ENCODE assay signal across 1 cellular context in genomic region chr21:36235058-36235582, GRCh38.
TF ChIP-seq lines count a peak whose summit lies in the region.

No MANE protein-coding gene starts in this region.

TF ChIP-seq in HepG2, 621 proteins besides CTCF, POLR2A, EP300 and RAD21 (continued from another document and continues in another):
- TF ChIP-seq KLF12 (CRISPR knock-in tag; IDR thresholded peaks at IDR 0.05; ENCODE audit: borderline replicate concordance), result no peak
- no peak for TF ChIP-seq U2AF1 (optimal IDR thresholded peaks at IDR 0.05; ENCODE audit: low read depth, low read length)
- TF ChIP-seq ZNF230 (CRISPR knock-in tag; IDR thresholded peaks at IDR 0.05), result no peak
- peak; percentile 54 for TF ChIP-seq ZFX (CRISPR knock-in tag; IDR thresholded peaks at IDR 0.05; ENCODE audit: low read depth)
- no peak for TF ChIP-seq RFX1 (IDR thresholded peaks at IDR 0.05)
- TF ChIP-seq ZNF33A (CRISPR knock-in tag; IDR thresholded peaks at IDR 0.05; ENCODE audit: borderline replicate concordance), result no peak
- TF ChIP-seq HMG20A (CRISPR knock-in tag; IDR thresholded peaks at IDR 0.05; ENCODE audit: borderline replicate concordance), result peak; percentile 99
- 0 out of 2 replicates have a peak, but pooled peaks have one; percentile 37 for TF ChIP-seq ELF1 (CRISPR knock-in tag; IDR thresholded peaks at IDR 0.05)
- peak; percentile 27; the same call in 1 of the 2 replicates for TF ChIP-seq ZNF687 (CRISPR knock-in tag; IDR thresholded peaks at IDR 0.05)
- TF ChIP-seq GLMP (CRISPR knock-in tag; IDR thresholded peaks at IDR 0.05; ENCODE audit: borderline replicate concordance), result no peak
- no peak for TF ChIP-seq TGIF2 (CRISPR knock-in tag; IDR thresholded peaks at IDR 0.05)
- TF ChIP-seq BCL3 (CRISPR knock-in tag; IDR thresholded peaks at IDR 0.05), result no peak
- TF ChIP-seq PLRG1 (conservative IDR thresholded peaks at IDR 0.05), result no peak
- TF ChIP-seq ZNF605 (CRISPR knock-in tag; IDR thresholded peaks at IDR 0.05), result peak; percentile 74; the same call in 1 of the 2 replicates
- peak; percentile 68; the same call in 1 of the 2 replicates for TF ChIP-seq NFKBIZ (CRISPR knock-in tag; IDR thresholded peaks at IDR 0.05)
- peak; percentile 93 for TF ChIP-seq ZNF331 (CRISPR knock-in tag; IDR thresholded peaks at IDR 0.05)
- TF ChIP-seq ATF6 (CRISPR knock-in tag; conservative IDR thresholded peaks at IDR 0.05), result no peak
- no peak for TF ChIP-seq ZNF563 (CRISPR knock-in tag; IDR thresholded peaks at IDR 0.05)
- TF ChIP-seq ZNF770 (CRISPR knock-in tag; IDR thresholded peaks at IDR 0.05), result peak; percentile 53; the same call in 1 of the 2 replicates
- no peak; the same call in 1 of the 2 replicates for TF ChIP-seq STAG1 (CRISPR knock-in tag; IDR thresholded peaks at IDR 0.05)
- TF ChIP-seq ZNF670 (CRISPR knock-in tag; IDR thresholded peaks at IDR 0.05; ENCODE audit: borderline replicate concordance), result no peak
- no peak for TF ChIP-seq THAP9 (CRISPR knock-in tag; IDR thresholded peaks at IDR 0.05; ENCODE audit: borderline replicate concordance)
- TF ChIP-seq ZC3H13 (CRISPR knock-in tag; IDR thresholded peaks at IDR 0.05), result no peak
- TF ChIP-seq CEBPB (IDR thresholded peaks at IDR 0.05; ENCODE audit: borderline replicate concordance, low read depth, low read length), result no peak
- peak; percentile 77 for TF ChIP-seq ARNTL (CRISPR knock-in tag; IDR thresholded peaks at IDR 0.05)
- TF ChIP-seq FOXM1 (CRISPR knock-in tag; IDR thresholded peaks at IDR 0.05), result no peak
- no peak for TF ChIP-seq GTF2F1 (IDR thresholded peaks at IDR 0.05; ENCODE audit: low read length)
- TF ChIP-seq CC2D1A (CRISPR knock-in tag; IDR thresholded peaks at IDR 0.05), result no peak
- peak; percentile 22 for TF ChIP-seq ZNF883 (CRISPR knock-in tag; IDR thresholded peaks at IDR 0.05; ENCODE audit: not compliant biosample characterization)
- peak; percentile 85 for TF ChIP-seq TCF7 (IDR thresholded peaks at IDR 0.05; ENCODE audit: low read depth)
- TF ChIP-seq ETS1 (CRISPR knock-in tag; IDR thresholded peaks at IDR 0.05), result no peak
- TF ChIP-seq MIER3 (CRISPR knock-in tag; IDR thresholded peaks at IDR 0.05; ENCODE audit: borderline replicate concordance), result peak; percentile 74; the same call in 1 of the 2 replicates
- TF ChIP-seq ZNF292 (CRISPR knock-in tag; IDR thresholded peaks at IDR 0.05; ENCODE audit: borderline replicate concordance, low read depth), result peak; percentile 61; the same call in 1 of the 2 replicates
- TF ChIP-seq ZNF619 (CRISPR knock-in tag; IDR thresholded peaks at IDR 0.05), result no peak
- TF ChIP-seq TAF1 (CRISPR knock-in tag; IDR thresholded peaks at IDR 0.05), result no peak
- peak; percentile 93 for TF ChIP-seq NCOA2 (CRISPR knock-in tag; IDR thresholded peaks at IDR 0.05)
- TF ChIP-seq ZNF564 (CRISPR knock-in tag; IDR thresholded peaks at IDR 0.05), result no peak
- TF ChIP-seq ZNF720 (CRISPR knock-in tag; IDR thresholded peaks at IDR 0.05), result no peak
- no peak for TF ChIP-seq ZNF234 (CRISPR knock-in tag; conservative IDR thresholded peaks at IDR 0.05)
- TF ChIP-seq TERF1 (CRISPR knock-in tag; IDR thresholded peaks at IDR 0.05), result no peak
- no peak for TF ChIP-seq ZNF891 (CRISPR knock-in tag; IDR thresholded peaks at IDR 0.05)
- TF ChIP-seq HDAC6 (IDR thresholded peaks at IDR 0.05; ENCODE audit: low read depth, low read length), result no peak
- 0 out of 2 replicates have a peak, but pooled peaks have one; percentile 25 for TF ChIP-seq KMT2A (CRISPR knock-in tag; IDR thresholded peaks at IDR 0.05)
- no peak for TF ChIP-seq AFF4 (CRISPR knock-in tag; IDR thresholded peaks at IDR 0.05)
- TF ChIP-seq ZBTB21 (CRISPR knock-in tag; IDR thresholded peaks at IDR 0.05), result no peak
